ENCODE assay signal across 1 cellular context in genomic region chr1:1782399-1783221, GRCh38.
A peak's percentile ranks its signal among the peaks of the same experiment; 100 is the strongest.
TF ChIP-seq lines count a peak whose summit lies in the region.

No MANE protein-coding gene starts in this region.

TF ChIP-seq in GM12878, 131 proteins besides CTCF, POLR2A, EP300 and RAD21 (continued from another document and continues in another):
- TF ChIP-seq HDAC2 (IDR thresholded peaks at IDR 0.05) (no peak), ZNF24 (IDR thresholded peaks at IDR 0.05) (no peak), E2F8 (IDR thresholded peaks at IDR 0.05; ENCODE audit: low read depth, partially characterized antibody) (no peak), EGR1 (IDR thresholded peaks at IDR 0.05; ENCODE audit: borderline replicate concordance in 1 of 2, low read depth in 2 of 2, low read length in 2 of 2) (no peak), CHD4 (IDR thresholded peaks at IDR 0.05) (no peak), ZBED1 (IDR thresholded peaks at IDR 0.05; ENCODE audit: borderline replicate concordance) (no peak; the same call in 1 of the 2 replicates), TCF7 (IDR thresholded peaks at IDR 0.05; ENCODE audit: borderline replicate concordance) (no peak), PAX5 (IDR thresholded peaks at IDR 0.05; ENCODE audit: borderline replicate concordance, low read depth, low read length) (no peak), NFYA (IDR thresholded peaks at IDR 0.05; ENCODE audit: borderline replicate concordance, low read depth, low read length) (no peak), CBX5 (IDR thresholded peaks at IDR 0.05; ENCODE audit: low read depth) (no peak), MTA2 (IDR thresholded peaks at IDR 0.05; ENCODE audit: low read depth) (no peak), NR2F1 (conservative IDR thresholded peaks at IDR 0.05) (no peak), ZZZ3 (IDR thresholded peaks at IDR 0.05; ENCODE audit: control insufficient read depth, insufficient read length, low read depth) (no peak), CBFB (IDR thresholded peaks at IDR 0.05; ENCODE audit: low read depth) (no peak), SREBF2 (IDR thresholded peaks at IDR 0.05; ENCODE audit: low read length) (no peak), LARP7 (IDR thresholded peaks at IDR 0.05) (no peak), NR2C2 (IDR thresholded peaks at IDR 0.05; ENCODE audit: borderline replicate concordance, control insufficient read depth, insufficient read length, low read depth) (no peak), TBL1XR1 (IDR thresholded peaks at IDR 0.05; ENCODE audit: low read depth, low read length) (no peak), TAF1 (IDR thresholded peaks at IDR 0.05; ENCODE audit: borderline replicate concordance, low read depth, low read length) (no peak), BCL3 (IDR thresholded peaks at IDR 0.05; ENCODE audit: borderline replicate concordance, insufficient read depth, low read depth, low read length, poor library complexity, severe bottlenecking) (no peak), SUZ12 (IDR thresholded peaks at IDR 0.05; ENCODE audit: unreplicated experiment) (no peak), CBX3 (IDR thresholded peaks at IDR 0.05; ENCODE audit: borderline replicate concordance, low read depth) (no peak), POLR2AphosphoS2 (IDR thresholded peaks at IDR 0.05; ENCODE audit: low read depth, low read length) (0 out of 2 replicates have a peak, but pooled peaks have one; percentile 29), BHLHE40 (IDR thresholded peaks at IDR 0.05; ENCODE audit: borderline replicate concordance in 1 of 2, low read depth in 2 of 2, low read length in 1 of 2) (no peak; a peak in 1 of 4 replicates), KDM1A (IDR thresholded peaks at IDR 0.05; ENCODE audit: borderline replicate concordance) (no peak), ZSCAN29 (IDR thresholded peaks at IDR 0.05) (no peak), ZNF592 (IDR thresholded peaks at IDR 0.05) (no peak), TCF3 (IDR thresholded peaks at IDR 0.05; ENCODE audit: borderline replicate concordance, insufficient read depth, low read depth, low read length) (0 out of 2 replicates have a peak, but pooled peaks have one; percentile 28), REST (IDR thresholded peaks at IDR 0.05; ENCODE audit: low read depth, low read length) (no peak), RCOR1 (conservative IDR thresholded peaks at IDR 0.05; ENCODE audit: low read depth, low read length) (no peak)
- TF ChIP-seq, protein P1, sequence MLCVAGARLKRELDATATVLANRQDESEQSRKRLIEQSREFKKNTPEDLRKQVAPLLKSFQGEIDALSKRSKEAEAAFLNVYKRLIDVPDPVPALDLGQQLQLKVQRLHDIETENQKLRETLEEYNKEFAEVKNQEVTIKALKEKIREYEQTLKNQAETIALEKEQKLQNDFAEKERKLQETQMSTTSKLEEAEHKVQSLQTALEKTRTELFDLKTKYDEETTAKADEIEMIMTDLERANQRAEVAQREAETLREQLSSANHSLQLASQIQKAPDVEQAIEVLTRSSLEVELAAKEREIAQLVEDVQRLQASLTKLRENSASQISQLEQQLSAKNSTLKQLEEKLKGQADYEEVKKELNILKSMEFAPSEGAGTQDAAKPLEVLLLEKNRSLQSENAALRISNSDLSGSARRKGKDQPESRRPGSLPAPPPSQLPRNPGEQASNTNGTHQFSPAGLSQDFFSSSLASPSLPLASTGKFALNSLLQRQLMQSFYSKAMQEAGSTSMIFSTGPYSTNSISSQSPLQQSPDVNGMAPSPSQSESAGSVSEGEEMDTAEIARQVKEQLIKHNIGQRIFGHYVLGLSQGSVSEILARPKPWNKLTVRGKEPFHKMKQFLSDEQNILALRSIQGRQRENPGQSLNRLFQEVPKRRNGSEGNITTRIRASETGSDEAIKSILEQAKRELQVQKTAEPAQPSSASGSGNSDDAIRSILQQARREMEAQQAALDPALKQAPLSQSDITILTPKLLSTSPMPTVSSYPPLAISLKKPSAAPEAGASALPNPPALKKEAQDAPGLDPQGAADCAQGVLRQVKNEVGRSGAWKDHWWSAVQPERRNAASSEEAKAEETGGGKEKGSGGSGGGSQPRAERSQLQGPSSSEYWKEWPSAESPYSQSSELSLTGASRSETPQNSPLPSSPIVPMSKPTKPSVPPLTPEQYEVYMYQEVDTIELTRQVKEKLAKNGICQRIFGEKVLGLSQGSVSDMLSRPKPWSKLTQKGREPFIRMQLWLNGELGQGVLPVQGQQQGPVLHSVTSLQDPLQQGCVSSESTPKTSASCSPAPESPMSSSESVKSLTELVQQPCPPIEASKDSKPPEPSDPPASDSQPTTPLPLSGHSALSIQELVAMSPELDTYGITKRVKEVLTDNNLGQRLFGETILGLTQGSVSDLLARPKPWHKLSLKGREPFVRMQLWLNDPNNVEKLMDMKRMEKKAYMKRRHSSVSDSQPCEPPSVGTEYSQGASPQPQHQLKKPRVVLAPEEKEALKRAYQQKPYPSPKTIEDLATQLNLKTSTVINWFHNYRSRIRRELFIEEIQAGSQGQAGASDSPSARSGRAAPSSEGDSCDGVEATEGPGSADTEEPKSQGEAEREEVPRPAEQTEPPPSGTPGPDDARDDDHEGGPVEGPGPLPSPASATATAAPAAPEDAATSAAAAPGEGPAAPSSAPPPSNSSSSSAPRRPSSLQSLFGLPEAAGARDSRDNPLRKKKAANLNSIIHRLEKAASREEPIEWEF (IDR thresholded peaks at IDR 0.05; ENCODE audit: insufficient replicate concordance, low read depth, low read length), result no peak
- TF ChIP-seq, protein P2, sequence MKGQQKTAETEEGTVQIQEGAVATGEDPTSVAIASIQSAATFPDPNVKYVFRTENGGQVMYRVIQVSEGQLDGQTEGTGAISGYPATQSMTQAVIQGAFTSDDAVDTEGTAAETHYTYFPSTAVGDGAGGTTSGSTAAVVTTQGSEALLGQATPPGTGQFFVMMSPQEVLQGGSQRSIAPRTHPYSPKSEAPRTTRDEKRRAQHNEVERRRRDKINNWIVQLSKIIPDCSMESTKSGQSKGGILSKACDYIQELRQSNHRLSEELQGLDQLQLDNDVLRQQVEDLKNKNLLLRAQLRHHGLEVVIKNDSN (IDR thresholded peaks at IDR 0.05; ENCODE audit: borderline replicate concordance, extremely low read length, insufficient read depth, low read depth, low read length), result no peak
- TF ChIP-seq, protein P3, sequence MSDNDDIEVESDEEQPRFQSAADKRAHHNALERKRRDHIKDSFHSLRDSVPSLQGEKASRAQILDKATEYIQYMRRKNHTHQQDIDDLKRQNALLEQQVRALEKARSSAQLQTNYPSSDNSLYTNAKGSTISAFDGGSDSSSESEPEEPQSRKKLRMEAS (IDR thresholded peaks at IDR 0.05; ENCODE audit: low read depth, low read length), result no peak
- TF ChIP-seq, protein P4, sequence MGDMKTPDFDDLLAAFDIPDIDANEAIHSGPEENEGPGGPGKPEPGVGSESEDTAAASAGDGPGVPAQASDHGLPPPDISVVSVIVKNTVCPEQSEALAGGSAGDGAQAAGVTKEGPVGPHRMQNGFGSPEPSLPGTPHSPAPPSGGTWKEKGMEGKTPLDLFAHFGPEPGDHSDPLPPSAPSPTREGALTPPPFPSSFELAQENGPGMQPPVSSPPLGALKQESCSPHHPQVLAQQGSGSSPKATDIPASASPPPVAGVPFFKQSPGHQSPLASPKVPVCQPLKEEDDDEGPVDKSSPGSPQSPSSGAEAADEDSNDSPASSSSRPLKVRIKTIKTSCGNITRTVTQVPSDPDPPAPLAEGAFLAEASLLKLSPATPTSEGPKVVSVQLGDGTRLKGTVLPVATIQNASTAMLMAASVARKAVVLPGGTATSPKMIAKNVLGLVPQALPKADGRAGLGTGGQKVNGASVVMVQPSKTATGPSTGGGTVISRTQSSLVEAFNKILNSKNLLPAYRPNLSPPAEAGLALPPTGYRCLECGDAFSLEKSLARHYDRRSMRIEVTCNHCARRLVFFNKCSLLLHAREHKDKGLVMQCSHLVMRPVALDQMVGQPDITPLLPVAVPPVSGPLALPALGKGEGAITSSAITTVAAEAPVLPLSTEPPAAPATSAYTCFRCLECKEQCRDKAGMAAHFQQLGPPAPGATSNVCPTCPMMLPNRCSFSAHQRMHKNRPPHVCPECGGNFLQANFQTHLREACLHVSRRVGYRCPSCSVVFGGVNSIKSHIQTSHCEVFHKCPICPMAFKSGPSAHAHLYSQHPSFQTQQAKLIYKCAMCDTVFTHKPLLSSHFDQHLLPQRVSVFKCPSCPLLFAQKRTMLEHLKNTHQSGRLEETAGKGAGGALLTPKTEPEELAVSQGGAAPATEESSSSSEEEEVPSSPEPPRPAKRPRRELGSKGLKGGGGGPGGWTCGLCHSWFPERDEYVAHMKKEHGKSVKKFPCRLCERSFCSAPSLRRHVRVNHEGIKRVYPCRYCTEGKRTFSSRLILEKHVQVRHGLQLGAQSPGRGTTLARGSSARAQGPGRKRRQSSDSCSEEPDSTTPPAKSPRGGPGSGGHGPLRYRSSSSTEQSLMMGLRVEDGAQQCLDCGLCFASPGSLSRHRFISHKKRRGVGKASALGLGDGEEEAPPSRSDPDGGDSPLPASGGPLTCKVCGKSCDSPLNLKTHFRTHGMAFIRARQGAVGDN (IDR thresholded peaks at IDR 0.05), result no peak
